1 cellular context compared by ENCODE assay signal in the genomic region with DNA sequence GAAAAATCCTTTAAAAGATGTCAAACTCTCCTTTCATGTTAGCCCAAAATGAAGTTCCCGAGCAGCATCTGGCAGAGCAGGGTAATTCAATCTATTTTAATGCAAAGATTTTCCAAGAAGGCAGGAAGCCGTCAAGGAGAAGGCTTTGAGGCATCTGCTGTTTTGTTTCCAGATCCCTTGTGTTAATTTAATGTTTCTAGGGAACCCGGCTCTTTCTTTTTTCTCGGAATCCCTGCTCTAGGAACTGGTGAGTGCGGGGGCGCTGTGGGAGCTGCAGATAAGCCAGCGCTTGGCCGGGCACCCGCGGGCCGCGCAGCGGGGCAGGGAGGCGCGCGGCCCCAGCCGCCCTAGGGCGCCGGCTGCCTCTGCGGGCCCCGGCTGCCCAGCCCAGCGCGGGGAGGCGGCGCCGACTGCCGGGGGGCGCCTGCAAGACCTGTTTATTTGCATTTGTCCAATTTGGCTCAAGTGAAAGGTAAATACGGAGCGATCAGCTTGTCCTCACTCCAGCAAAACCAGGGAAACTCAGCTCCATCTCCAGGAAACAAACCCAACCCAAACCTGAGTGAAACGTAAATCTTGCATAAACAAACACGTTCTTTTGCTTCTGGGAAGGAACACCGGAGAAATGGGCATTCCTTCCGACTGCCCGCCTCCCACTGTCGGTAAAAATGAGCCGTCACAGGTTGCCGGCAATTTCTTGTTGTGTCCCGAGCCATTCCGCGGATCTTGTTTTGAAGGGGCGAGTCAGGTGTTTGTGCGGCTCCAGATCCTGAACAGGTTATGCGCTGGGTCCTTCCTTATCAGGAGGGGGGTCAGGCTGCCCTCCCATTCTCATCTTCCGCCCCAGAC.
TF ChIP-seq lines count a peak whose summit lies in the region.

No MANE protein-coding gene starts in this region.

TF ChIP-seq in K562, 482 proteins besides CTCF, POLR2A, EP300 and RAD21 (continued from another document and continues in another):
- TF ChIP-seq, protein P1, sequence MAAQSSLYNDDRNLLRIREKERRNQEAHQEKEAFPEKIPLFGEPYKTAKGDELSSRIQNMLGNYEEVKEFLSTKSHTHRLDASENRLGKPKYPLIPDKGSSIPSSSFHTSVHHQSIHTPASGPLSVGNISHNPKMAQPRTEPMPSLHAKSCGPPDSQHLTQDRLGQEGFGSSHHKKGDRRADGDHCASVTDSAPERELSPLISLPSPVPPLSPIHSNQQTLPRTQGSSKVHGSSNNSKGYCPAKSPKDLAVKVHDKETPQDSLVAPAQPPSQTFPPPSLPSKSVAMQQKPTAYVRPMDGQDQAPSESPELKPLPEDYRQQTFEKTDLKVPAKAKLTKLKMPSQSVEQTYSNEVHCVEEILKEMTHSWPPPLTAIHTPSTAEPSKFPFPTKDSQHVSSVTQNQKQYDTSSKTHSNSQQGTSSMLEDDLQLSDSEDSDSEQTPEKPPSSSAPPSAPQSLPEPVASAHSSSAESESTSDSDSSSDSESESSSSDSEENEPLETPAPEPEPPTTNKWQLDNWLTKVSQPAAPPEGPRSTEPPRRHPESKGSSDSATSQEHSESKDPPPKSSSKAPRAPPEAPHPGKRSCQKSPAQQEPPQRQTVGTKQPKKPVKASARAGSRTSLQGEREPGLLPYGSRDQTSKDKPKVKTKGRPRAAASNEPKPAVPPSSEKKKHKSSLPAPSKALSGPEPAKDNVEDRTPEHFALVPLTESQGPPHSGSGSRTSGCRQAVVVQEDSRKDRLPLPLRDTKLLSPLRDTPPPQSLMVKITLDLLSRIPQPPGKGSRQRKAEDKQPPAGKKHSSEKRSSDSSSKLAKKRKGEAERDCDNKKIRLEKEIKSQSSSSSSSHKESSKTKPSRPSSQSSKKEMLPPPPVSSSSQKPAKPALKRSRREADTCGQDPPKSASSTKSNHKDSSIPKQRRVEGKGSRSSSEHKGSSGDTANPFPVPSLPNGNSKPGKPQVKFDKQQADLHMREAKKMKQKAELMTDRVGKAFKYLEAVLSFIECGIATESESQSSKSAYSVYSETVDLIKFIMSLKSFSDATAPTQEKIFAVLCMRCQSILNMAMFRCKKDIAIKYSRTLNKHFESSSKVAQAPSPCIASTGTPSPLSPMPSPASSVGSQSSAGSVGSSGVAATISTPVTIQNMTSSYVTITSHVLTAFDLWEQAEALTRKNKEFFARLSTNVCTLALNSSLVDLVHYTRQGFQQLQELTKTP (IDR thresholded peaks at IDR 0.05; ENCODE audit: low read depth in 1 of 2, partially characterized antibody in 2 of 2) = peak; percentile 14 to 37
- no peak for TF ChIP-seq RFX1 (IDR thresholded peaks at IDR 0.05)
- TF ChIP-seq CEBPB (tag; IDR thresholded peaks at IDR 0.05) = no peak
- TF ChIP-seq, protein P2, sequence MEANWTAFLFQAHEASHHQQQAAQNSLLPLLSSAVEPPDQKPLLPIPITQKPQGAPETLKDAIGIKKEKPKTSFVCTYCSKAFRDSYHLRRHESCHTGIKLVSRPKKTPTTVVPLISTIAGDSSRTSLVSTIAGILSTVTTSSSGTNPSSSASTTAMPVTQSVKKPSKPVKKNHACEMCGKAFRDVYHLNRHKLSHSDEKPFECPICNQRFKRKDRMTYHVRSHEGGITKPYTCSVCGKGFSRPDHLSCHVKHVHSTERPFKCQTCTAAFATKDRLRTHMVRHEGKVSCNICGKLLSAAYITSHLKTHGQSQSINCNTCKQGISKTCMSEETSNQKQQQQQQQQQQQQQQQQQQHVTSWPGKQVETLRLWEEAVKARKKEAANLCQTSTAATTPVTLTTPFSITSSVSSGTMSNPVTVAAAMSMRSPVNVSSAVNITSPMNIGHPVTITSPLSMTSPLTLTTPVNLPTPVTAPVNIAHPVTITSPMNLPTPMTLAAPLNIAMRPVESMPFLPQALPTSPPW (CRISPR knock-in tag; IDR thresholded peaks at IDR 0.05) = peak; percentile 70
- no peak for TF ChIP-seq CEBPG (CRISPR knock-in tag; IDR thresholded peaks at IDR 0.05)
- TF ChIP-seq CEBPG (tag; conservative IDR thresholded peaks at IDR 0.05 in 1 of 2, IDR thresholded peaks at IDR 0.05 in 1 of 2) = no peak
- TF ChIP-seq PPARD (CRISPR knock-in tag; IDR thresholded peaks at IDR 0.05) = no peak
- no peak for TF ChIP-seq ZNF699 (CRISPR knock-in tag; IDR thresholded peaks at IDR 0.05; ENCODE audit: insufficient replicate concordance)
- TF ChIP-seq SIX5 (IDR thresholded peaks at IDR 0.05; ENCODE audit: borderline replicate concordance in 1 of 2, insufficient read depth in 1 of 2, low read depth in 1 of 2, low read length in 2 of 2) = no peak
- no peak for TF ChIP-seq TEAD2 (tag; IDR thresholded peaks at IDR 0.05)
- TF ChIP-seq ZNF436 (CRISPR knock-in tag; IDR thresholded peaks at IDR 0.05) = no peak
- peak; percentile 36 for TF ChIP-seq HNRNPLL (IDR thresholded peaks at IDR 0.05; ENCODE audit: low read depth, low read length, poor library complexity, severe bottlenecking)
- TF ChIP-seq, protein P3, sequence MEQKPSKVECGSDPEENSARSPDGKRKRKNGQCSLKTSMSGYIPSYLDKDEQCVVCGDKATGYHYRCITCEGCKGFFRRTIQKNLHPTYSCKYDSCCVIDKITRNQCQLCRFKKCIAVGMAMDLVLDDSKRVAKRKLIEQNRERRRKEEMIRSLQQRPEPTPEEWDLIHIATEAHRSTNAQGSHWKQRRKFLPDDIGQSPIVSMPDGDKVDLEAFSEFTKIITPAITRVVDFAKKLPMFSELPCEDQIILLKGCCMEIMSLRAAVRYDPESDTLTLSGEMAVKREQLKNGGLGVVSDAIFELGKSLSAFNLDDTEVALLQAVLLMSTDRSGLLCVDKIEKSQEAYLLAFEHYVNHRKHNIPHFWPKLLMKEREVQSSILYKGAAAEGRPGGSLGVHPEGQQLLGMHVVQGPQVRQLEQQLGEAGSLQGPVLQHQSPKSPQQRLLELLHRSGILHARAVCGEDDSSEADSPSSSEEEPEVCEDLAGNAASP (IDR thresholded peaks at IDR 0.05) = no peak
- no peak for TF ChIP-seq ZNF253 (CRISPR knock-in tag; conservative IDR thresholded peaks at IDR 0.05)
- peak; percentile 24; the same call in 1 of the 2 replicates for TF ChIP-seq ZBTB7A (IDR thresholded peaks at IDR 0.05; ENCODE audit: borderline replicate concordance, control insufficient read depth, low read depth, low read length)
- no peak for TF ChIP-seq RBM17 (IDR thresholded peaks at IDR 0.05; ENCODE audit: borderline replicate concordance, low read depth, low read length)
- TF ChIP-seq NFE2 (IDR thresholded peaks at IDR 0.05; ENCODE audit: low read depth) = no peak
- no peak for TF ChIP-seq ZFP36 (IDR thresholded peaks at IDR 0.05; ENCODE audit: low read depth, low read length, partially characterized antibody)
- no peak for TF ChIP-seq FUS (optimal IDR thresholded peaks at IDR 0.05; ENCODE audit: low read depth, low read length)
- no peak for TF ChIP-seq DACH1 (IDR thresholded peaks at IDR 0.05; ENCODE audit: partially characterized antibody)
- TF ChIP-seq MAFG (tag; conservative IDR thresholded peaks at IDR 0.05) = no peak
- TF ChIP-seq LCOR (CRISPR knock-in tag; IDR thresholded peaks at IDR 0.05) = peak; percentile 76
- no peak for TF ChIP-seq ZBTB17 (CRISPR knock-in tag; IDR thresholded peaks at IDR 0.05)
- TF ChIP-seq BRCA1 (IDR thresholded peaks at IDR 0.05) = no peak
- no peak for TF ChIP-seq BRCA1 (CRISPR knock-in tag; IDR thresholded peaks at IDR 0.05)
- TF ChIP-seq THRB (CRISPR knock-in tag; conservative IDR thresholded peaks at IDR 0.05) = no peak
- no peak for TF ChIP-seq ZNF561 (CRISPR knock-in tag; conservative IDR thresholded peaks at IDR 0.05)
- no peak for TF ChIP-seq DIDO1 (tag; IDR thresholded peaks at IDR 0.05; ENCODE audit: low read depth)
- TF ChIP-seq CREM (IDR thresholded peaks at IDR 0.05; ENCODE audit: low read depth) = peak; percentile 10; the same call in 1 of the 2 replicates
- no peak for TF ChIP-seq ZC3H8 (IDR thresholded peaks at IDR 0.05)
- TF ChIP-seq, protein P4, sequence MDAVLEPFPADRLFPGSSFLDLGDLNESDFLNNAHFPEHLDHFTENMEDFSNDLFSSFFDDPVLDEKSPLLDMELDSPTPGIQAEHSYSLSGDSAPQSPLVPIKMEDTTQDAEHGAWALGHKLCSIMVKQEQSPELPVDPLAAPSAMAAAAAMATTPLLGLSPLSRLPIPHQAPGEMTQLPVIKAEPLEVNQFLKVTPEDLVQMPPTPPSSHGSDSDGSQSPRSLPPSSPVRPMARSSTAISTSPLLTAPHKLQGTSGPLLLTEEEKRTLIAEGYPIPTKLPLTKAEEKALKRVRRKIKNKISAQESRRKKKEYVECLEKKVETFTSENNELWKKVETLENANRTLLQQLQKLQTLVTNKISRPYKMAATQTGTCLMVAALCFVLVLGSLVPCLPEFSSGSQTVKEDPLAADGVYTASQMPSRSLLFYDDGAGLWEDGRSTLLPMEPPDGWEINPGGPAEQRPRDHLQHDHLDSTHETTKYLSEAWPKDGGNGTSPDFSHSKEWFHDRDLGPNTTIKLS (IDR thresholded peaks at IDR 0.05; ENCODE audit: borderline replicate concordance, low read depth) = no peak
- no peak for TF ChIP-seq ZFPM2 (CRISPR knock-in tag; IDR thresholded peaks at IDR 0.05)
- TF ChIP-seq, protein P5, sequence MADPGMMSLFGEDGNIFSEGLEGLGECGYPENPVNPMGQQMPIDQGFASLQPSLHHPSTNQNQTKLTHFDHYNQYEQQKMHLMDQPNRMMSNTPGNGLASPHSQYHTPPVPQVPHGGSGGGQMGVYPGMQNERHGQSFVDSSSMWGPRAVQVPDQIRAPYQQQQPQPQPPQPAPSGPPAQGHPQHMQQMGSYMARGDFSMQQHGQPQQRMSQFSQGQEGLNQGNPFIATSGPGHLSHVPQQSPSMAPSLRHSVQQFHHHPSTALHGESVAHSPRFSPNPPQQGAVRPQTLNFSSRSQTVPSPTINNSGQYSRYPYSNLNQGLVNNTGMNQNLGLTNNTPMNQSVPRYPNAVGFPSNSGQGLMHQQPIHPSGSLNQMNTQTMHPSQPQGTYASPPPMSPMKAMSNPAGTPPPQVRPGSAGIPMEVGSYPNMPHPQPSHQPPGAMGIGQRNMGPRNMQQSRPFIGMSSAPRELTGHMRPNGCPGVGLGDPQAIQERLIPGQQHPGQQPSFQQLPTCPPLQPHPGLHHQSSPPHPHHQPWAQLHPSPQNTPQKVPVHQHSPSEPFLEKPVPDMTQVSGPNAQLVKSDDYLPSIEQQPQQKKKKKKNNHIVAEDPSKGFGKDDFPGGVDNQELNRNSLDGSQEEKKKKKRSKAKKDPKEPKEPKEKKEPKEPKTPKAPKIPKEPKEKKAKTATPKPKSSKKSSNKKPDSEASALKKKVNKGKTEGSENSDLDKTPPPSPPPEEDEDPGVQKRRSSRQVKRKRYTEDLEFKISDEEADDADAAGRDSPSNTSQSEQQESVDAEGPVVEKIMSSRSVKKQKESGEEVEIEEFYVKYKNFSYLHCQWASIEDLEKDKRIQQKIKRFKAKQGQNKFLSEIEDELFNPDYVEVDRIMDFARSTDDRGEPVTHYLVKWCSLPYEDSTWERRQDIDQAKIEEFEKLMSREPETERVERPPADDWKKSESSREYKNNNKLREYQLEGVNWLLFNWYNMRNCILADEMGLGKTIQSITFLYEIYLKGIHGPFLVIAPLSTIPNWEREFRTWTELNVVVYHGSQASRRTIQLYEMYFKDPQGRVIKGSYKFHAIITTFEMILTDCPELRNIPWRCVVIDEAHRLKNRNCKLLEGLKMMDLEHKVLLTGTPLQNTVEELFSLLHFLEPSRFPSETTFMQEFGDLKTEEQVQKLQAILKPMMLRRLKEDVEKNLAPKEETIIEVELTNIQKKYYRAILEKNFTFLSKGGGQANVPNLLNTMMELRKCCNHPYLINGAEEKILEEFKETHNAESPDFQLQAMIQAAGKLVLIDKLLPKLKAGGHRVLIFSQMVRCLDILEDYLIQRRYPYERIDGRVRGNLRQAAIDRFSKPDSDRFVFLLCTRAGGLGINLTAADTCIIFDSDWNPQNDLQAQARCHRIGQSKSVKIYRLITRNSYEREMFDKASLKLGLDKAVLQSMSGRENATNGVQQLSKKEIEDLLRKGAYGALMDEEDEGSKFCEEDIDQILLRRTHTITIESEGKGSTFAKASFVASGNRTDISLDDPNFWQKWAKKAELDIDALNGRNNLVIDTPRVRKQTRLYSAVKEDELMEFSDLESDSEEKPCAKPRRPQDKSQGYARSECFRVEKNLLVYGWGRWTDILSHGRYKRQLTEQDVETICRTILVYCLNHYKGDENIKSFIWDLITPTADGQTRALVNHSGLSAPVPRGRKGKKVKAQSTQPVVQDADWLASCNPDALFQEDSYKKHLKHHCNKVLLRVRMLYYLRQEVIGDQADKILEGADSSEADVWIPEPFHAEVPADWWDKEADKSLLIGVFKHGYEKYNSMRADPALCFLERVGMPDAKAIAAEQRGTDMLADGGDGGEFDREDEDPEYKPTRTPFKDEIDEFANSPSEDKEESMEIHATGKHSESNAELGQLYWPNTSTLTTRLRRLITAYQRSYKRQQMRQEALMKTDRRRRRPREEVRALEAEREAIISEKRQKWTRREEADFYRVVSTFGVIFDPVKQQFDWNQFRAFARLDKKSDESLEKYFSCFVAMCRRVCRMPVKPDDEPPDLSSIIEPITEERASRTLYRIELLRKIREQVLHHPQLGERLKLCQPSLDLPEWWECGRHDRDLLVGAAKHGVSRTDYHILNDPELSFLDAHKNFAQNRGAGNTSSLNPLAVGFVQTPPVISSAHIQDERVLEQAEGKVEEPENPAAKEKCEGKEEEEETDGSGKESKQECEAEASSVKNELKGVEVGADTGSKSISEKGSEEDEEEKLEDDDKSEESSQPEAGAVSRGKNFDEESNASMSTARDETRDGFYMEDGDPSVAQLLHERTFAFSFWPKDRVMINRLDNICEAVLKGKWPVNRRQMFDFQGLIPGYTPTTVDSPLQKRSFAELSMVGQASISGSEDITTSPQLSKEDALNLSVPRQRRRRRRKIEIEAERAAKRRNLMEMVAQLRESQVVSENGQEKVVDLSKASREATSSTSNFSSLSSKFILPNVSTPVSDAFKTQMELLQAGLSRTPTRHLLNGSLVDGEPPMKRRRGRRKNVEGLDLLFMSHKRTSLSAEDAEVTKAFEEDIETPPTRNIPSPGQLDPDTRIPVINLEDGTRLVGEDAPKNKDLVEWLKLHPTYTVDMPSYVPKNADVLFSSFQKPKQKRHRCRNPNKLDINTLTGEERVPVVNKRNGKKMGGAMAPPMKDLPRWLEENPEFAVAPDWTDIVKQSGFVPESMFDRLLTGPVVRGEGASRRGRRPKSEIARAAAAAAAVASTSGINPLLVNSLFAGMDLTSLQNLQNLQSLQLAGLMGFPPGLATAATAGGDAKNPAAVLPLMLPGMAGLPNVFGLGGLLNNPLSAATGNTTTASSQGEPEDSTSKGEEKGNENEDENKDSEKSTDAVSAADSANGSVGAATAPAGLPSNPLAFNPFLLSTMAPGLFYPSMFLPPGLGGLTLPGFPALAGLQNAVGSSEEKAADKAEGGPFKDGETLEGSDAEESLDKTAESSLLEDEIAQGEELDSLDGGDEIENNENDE (IDR thresholded peaks at IDR 0.05; ENCODE audit: low read depth, low read length) = no peak
- TF ChIP-seq JUND (IDR thresholded peaks at IDR 0.05; ENCODE audit: borderline replicate concordance, low read depth, low read length) = 0 out of 2 replicates have a peak, but pooled peaks have one; percentile 1
- peak; percentile 46; the same call in 1 of the 3 replicates for TF ChIP-seq JUND (tag; IDR thresholded peaks at IDR 0.05; ENCODE audit: borderline replicate concordance, low read depth, low read length)
- TF ChIP-seq SNIP1 (IDR thresholded peaks at IDR 0.05; ENCODE audit: low read depth) = no peak
- no peak for TF ChIP-seq SREBF2 (CRISPR knock-in tag; IDR thresholded peaks at IDR 0.05)
- TF ChIP-seq SPI1 (IDR thresholded peaks at IDR 0.05; ENCODE audit: borderline replicate concordance, low read depth, low read length) = no peak
